Comparison of ENCODE assay signal across 8 cellular contexts in genomic region chr2:11377915-11378649, GRCh38. TPM values are rescaled to one million over a fixed set of nuclear protein-coding genes. Genes with fewer than 3 reads are reported as not detected.
DNase-seq lines count a peak whose midpoint lies in the region; ATAC-seq and TF ChIP-seq lines count a peak whose summit lies in the region.

No MANE protein-coding gene starts in this region.

- intact Hi-C loops in ascending aorta (cut with DNase I): no loop called here

- H3K4me3 ChIP-seq in ascending aorta (peak overlapping the region; percentile 13 to 50), osteoblast (ENCODE audit: insufficient read depth, low read length) (peak overlapping the region; percentile 4)

- peak; percentile 84 for ATAC-seq in GM18861 (IDR thresholded peaks at IDR 0.05; ENCODE audit: unreplicated experiment)
- ATAC-seq in HG02885 (IDR thresholded peaks at IDR 0.05; ENCODE audit: poor library complexity, unreplicated experiment): peak; percentile 87

- H3K9me3 ChIP-seq in ascending aorta (no peaks in the 10 kb centered on the region), osteoblast (ENCODE audit: low read depth, low read length) (no peaks in the 10 kb centered on the region)

- peak in 1 of 2 donors; percentile 79 for DNase-seq in ascending aorta (ENCODE audit: low spot score in 2 of 2)
- no peak for DNase-seq in osteoblast (ENCODE audit: insufficient read length, low spot score, missing footprints)
- DNase-seq in SHP77 (lab: John Stamatoyannopoulos, UW): no peak
- DNase-seq in stimulated activated naive CD4-positive, alpha-beta T cell (lab: John Stamatoyannopoulos, UW): no peak
- DNase-seq in nucleus accumbens (lab: John Stamatoyannopoulos, UW): no peak
- DNase-seq in COLO829 (ENCODE audit: low spot score): no peak

- H3K27ac ChIP-seq in ascending aorta (peak overlapping the region; percentile 91 to 93), osteoblast (ENCODE audit: low read depth, low read length) (peak overlapping the region; percentile 57)

- no peaks in the 10 kb centered on the region for H4K20me1 ChIP-seq in osteoblast (ENCODE audit: insufficient read depth, low read length)

- H2AFZ ChIP-seq in osteoblast (ENCODE audit: low read length): peak overlapping the region; percentile 69

- no peaks in the 10 kb centered on the region for H3K79me2 ChIP-seq in osteoblast (ENCODE audit: insufficient read depth, low read length)

- peak overlapping the region; percentile 50 for H3K4me2 ChIP-seq in osteoblast (ENCODE audit: insufficient read depth, low read length)

- TF ChIP-seq CTCF in ascending aorta (IDR thresholded peaks at IDR 0.05) (no peak), osteoblast (IDR thresholded peaks at IDR 0.05; ENCODE audit: extremely low read depth, low read depth, low read length) (no peak)

- H3K36me3 ChIP-seq in ascending aorta (no peaks in the 10 kb centered on the region), osteoblast (ENCODE audit: insufficient read depth, low read length) (no peaks in the 10 kb centered on the region)

- no peaks in the 10 kb centered on the region for H3K27me3 ChIP-seq in ascending aorta
- H3K27me3 ChIP-seq in osteoblast (ENCODE audit: insufficient read depth, low read length): no peaks in the 10 kb centered on the region

- H3K4me1 ChIP-seq in ascending aorta: peaks cover 18 to 46% of the 10 kb centered on the region in 2 donors
- peaks cover 34% of the 10 kb centered on the region for H3K4me1 ChIP-seq in osteoblast (ENCODE audit: insufficient read depth, low read length)

RNA-seq across cellular contexts. Expression of gene ROCK2, which starts 33.6 kb away (rescaled TPM):
- 33.0 TPM for total RNA-seq in ascending aorta
- total RNA-seq in osteoblast: 55.1 and 59.7 TPM in 2 replicates
